Comparison of ENCODE assay signal across 1 cellular context in genomic region chr17:40322417-40323315, GRCh38.
TF ChIP-seq lines count a peak whose summit lies in the region.

No MANE protein-coding gene starts in this region.

TF ChIP-seq in HepG2, 621 proteins besides CTCF, POLR2A, EP300 and RAD21 (continued from another document and continues in another):
- TF ChIP-seq, protein P1, sequence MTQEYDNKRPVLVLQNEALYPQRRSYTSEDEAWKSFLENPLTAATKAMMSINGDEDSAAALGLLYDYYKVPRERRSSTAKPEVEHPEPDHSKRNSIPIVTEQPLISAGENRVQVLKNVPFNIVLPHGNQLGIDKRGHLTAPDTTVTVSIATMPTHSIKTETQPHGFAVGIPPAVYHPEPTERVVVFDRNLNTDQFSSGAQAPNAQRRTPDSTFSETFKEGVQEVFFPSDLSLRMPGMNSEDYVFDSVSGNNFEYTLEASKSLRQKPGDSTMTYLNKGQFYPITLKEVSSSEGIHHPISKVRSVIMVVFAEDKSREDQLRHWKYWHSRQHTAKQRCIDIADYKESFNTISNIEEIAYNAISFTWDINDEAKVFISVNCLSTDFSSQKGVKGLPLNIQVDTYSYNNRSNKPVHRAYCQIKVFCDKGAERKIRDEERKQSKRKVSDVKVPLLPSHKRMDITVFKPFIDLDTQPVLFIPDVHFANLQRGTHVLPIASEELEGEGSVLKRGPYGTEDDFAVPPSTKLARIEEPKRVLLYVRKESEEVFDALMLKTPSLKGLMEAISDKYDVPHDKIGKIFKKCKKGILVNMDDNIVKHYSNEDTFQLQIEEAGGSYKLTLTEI (CRISPR knock-in tag; conservative IDR thresholded peaks at IDR 0.05) = no peak
- TF ChIP-seq HHEX (CRISPR knock-in tag; IDR thresholded peaks at IDR 0.05) (no peak), ZNF691 (CRISPR knock-in tag; IDR thresholded peaks at IDR 0.05; ENCODE audit: borderline replicate concordance, low read depth) (no peak), HBP1 (CRISPR knock-in tag; IDR thresholded peaks at IDR 0.05; ENCODE audit: low read depth) (no peak), ZNF740 (CRISPR knock-in tag; IDR thresholded peaks at IDR 0.05) (peak; percentile 73; the same call in 1 of the 2 replicates), AKNA (CRISPR knock-in tag; IDR thresholded peaks at IDR 0.05; ENCODE audit: borderline replicate concordance) (no peak), USF2 (IDR thresholded peaks at IDR 0.05; ENCODE audit: low read depth, low read length) (0 out of 2 replicates have a peak, but pooled peaks have one; percentile 22), USF2 (CRISPR knock-in tag; IDR thresholded peaks at IDR 0.05; ENCODE audit: borderline replicate concordance) (peak; percentile 72; the same call in 1 of the 2 replicates), PRMT3 (CRISPR knock-in tag; IDR thresholded peaks at IDR 0.05; ENCODE audit: borderline replicate concordance, low read depth) (no peak), ZNF891 (CRISPR knock-in tag; IDR thresholded peaks at IDR 0.05) (no peak), RFX3 (CRISPR knock-in tag; IDR thresholded peaks at IDR 0.05) (peak; percentile 77), ZNF414 (CRISPR knock-in tag; IDR thresholded peaks at IDR 0.05) (no peak), JUND (CRISPR knock-in tag; IDR thresholded peaks at IDR 0.05) (no peak), ARID4A (CRISPR knock-in tag; IDR thresholded peaks at IDR 0.05; ENCODE audit: borderline replicate concordance) (0 out of 2 replicates have a peak, but pooled peaks have one; percentile 23)
- TF ChIP-seq, protein P2, sequence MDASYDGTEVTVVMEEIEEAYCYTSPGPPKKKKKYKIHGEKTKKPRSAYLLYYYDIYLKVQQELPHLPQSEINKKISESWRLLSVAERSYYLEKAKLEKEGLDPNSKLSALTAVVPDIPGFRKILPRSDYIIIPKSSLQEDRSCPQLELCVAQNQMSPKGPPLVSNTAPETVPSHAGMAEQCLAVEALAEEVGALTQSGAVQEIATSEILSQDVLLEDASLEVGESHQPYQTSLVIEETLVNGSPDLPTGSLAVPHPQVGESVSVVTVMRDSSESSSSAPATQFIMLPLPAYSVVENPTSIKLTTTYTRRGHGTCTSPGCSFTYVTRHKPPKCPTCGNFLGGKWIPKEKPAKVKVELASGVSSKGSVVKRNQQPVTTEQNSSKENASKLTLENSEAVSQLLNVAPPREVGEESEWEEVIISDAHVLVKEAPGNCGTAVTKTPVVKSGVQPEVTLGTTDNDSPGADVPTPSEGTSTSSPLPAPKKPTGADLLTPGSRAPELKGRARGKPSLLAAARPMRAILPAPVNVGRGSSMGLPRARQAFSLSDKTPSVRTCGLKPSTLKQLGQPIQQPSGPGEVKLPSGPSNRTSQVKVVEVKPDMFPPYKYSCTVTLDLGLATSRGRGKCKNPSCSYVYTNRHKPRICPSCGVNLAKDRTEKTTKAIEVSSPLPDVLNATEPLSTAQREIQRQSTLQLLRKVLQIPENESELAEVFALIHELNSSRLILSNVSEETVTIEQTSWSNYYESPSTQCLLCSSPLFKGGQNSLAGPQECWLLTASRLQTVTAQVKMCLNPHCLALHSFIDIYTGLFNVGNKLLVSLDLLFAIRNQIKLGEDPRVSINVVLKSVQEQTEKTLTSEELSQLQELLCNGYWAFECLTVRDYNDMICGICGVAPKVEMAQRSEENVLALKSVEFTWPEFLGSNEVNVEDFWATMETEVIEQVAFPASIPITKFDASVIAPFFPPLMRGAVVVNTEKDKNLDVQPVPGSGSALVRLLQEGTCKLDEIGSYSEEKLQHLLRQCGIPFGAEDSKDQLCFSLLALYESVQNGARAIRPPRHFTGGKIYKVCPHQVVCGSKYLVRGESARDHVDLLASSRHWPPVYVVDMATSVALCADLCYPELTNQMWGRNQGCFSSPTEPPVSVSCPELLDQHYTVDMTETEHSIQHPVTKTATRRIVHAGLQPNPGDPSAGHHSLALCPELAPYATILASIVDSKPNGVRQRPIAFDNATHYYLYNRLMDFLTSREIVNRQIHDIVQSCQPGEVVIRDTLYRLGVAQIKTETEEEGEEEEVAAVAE (CRISPR knock-in tag; IDR thresholded peaks at IDR 0.05; ENCODE audit: borderline replicate concordance) = no peak
- TF ChIP-seq, protein P3, sequence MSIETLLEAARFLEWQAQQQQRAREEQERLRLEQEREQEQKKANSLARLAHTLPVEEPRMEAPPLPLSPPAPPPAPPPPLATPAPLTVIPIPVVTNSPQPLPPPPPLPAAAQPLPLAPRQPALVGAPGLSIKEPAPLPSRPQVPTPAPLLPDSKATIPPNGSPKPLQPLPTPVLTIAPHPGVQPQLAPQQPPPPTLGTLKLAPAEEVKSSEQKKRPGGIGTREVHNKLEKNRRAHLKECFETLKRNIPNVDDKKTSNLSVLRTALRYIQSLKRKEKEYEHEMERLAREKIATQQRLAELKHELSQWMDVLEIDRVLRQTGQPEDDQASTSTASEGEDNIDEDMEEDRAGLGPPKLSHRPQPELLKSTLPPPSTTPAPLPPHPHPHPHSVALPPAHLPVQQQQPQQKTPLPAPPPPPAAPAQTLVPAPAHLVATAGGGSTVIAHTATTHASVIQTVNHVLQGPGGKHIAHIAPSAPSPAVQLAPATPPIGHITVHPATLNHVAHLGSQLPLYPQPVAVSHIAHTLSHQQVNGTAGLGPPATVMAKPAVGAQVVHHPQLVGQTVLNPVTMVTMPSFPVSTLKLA (IDR thresholded peaks at IDR 0.05) = no peak
